In genomic region chr19:58040751-58041525, GRCh38 we compare ENCODE assay signal across 25 cellular contexts. TPM values are rescaled to one million over a fixed set of nuclear protein-coding genes. Genes with fewer than 3 reads are reported as not detected.
A peak's percentile ranks its signal among the peaks of the same experiment; 100 is the strongest.
DNase-seq lines count a peak whose midpoint lies in the region; ATAC-seq, FAIRE-seq and TF ChIP-seq lines count a peak whose summit lies in the region.
"Had no signal": no experiment of that assay in that cellular context is flagged by ENCODE, and none has a peak within 500 bp of the region (broad histone marks: within the 10 kb centered on the region; RNA-seq: fewer than 3 reads in every experiment).

No MANE protein-coding gene starts in this region.

- peaks cover 2% of the 10 kb centered on the region; the same call in 1 of the 2 replicates for H3K23me2 ChIP-seq in H1 (ENCODE audit: low read depth, low read length)

- H3K14ac ChIP-seq in H1 (ENCODE audit: insufficient read length), result no peak overlapping the region
- H3K14ac ChIP-seq in neuronal stem cell (ENCODE audit: low read length), result no peak overlapping the region

- H3K27me3 ChIP-seq in H7 (ENCODE audit: control insufficient read depth, insufficient read depth, low read length) (no peaks in the 10 kb centered on the region), H1 (replicated peaks in 1 of 4; ENCODE audit: control insufficient read depth in 3 of 4, extremely low read depth in 1 of 4, insufficient read depth in 3 of 4, low read length in 3 of 4) (peaks cover 0 to 8% (median 4%) of the 10 kb centered on the region in 4 experiments; a peak in 3 of 7 replicates), neuronal stem cell (ENCODE audit: control insufficient read depth in 3 of 3, insufficient read depth in 3 of 3, low read depth in 1 of 3, low read length in 3 of 3) (peaks cover 0 to 2% (median 0%) of the 10 kb centered on the region in 3 experiments), sigmoid colon (peaks cover 4 to 26% (median 12%) of the 10 kb centered on the region in 3 donors)
- H3K27me3 ChIP-seq: BE2C; BLaER1 treated with 17β-estradiol and CSF1 and Interleukin-3, amounts not matched to agents 10 nM and 100 nM had no signal

- H3K4ac ChIP-seq in H1 (replicated peaks; ENCODE audit: insufficient read length, low read depth, low read length) (no peak overlapping the region), neuronal stem cell (ENCODE audit: low read length) (no peak overlapping the region)

- 90% methylated on average over 21 of the region's 21 CpGs; no CpG with 5 or more reads in 1 of the 2 experiments for WGBS in H1 (ENCODE audit: extremely low coverage in 1 of 2, insufficient coverage in 1 of 2, insufficient read length in 1 of 2, insufficient replicate concordance in 2 of 2, low coverage in 1 of 2, low lambda C conversion rate in 2 of 2, missing lambda C conversion rate in 1 of 2), 2 experiments
- WGBS in neuronal stem cell (ENCODE audit: extremely low coverage in 2 of 2, insufficient read length in 2 of 2, insufficient replicate concordance in 1 of 2), 2 donors, result no CpG with 5 or more reads among the region's 21 CpGs
- 86 to 87% methylated on average over 21 of the region's 21 CpGs for WGBS in sigmoid colon, 2 donors

- H3K27ac ChIP-seq in H1 (ENCODE audit: low read depth, low read length) (no peak overlapping the region; the same call in 1 of the 2 replicates), neuronal stem cell (replicated peaks; ENCODE audit: low read length) (no peak overlapping the region), sigmoid colon (no peak overlapping the region)
- H3K27ac ChIP-seq: A549; BLaER1 treated with 17β-estradiol and CSF1 and Interleukin-3, amounts not matched to agents 10 nM and 100 nM had no signal

- no peak overlapping the region for H4K5ac ChIP-seq in H1 (ENCODE audit: insufficient read length, low read depth, low read length)

- CTCF ChIA-PET in H1 (lab: Charles Lee; ENCODE audit: partially characterized antibody), result interaction anchor here (0.8 kb wide), 1 partner anchor 18 kb away, joined by 3 read pairs; no protein-coding TSS in a partner anchor

- H2BK20ac ChIP-seq in H1 (ENCODE audit: low read length), result no peak overlapping the region

- no peaks in the 10 kb centered on the region for H4K20me1 ChIP-seq in H1 (replicated peaks in 1 of 2; ENCODE audit: control insufficient read depth in 1 of 2, insufficient read depth in 2 of 2, low read length in 2 of 2)
- H4K20me1 ChIP-seq: BLaER1 treated with 17β-estradiol and CSF1 and Interleukin-3, amounts not matched to agents 10 nM and 100 nM had no signal

- no peaks in the 10 kb centered on the region for H3K79me1 ChIP-seq in H1 (ENCODE audit: low read depth, low read length)
- H3K79me1 ChIP-seq in neuronal stem cell (ENCODE audit: low read depth, low read length), result peaks cover 3% of the 10 kb centered on the region

- H2AK5ac ChIP-seq in H1 (ENCODE audit: low read depth, low read length) (0 out of 2 replicates have a peak overlapping the region, but pooled peaks have one; percentile 13), neuronal stem cell (ENCODE audit: low read depth, low read length) (peak overlapping the region; percentile 10)

- TF ChIP-seq RAD21 in H1 (IDR thresholded peaks at IDR 0.05 in 1 of 2, conservative IDR thresholded peaks at IDR 0.05 in 1 of 2; ENCODE audit: low read depth in 2 of 2, low read length in 2 of 2), result no peak

- intact Hi-C loops in sigmoid colon (cut with DNase I), result no loop called here

- H2BK5ac ChIP-seq in H1 (ENCODE audit: low read depth, low read length) (no peak overlapping the region), neuronal stem cell (ENCODE audit: low read length) (no peak overlapping the region)

- H3K18ac ChIP-seq in H1 (ENCODE audit: extremely low read depth, low read length) (no peak overlapping the region), neuronal stem cell (ENCODE audit: low read length) (no peak overlapping the region)

- H2AFZ ChIP-seq in H1 (ENCODE audit: low read length), result no peak overlapping the region
- H2AFZ ChIP-seq in neuronal stem cell (ENCODE audit: low read length), result peak overlapping the region; percentile 35

- no peak overlapping the region for H3K56ac ChIP-seq in H1 (replicated peaks; ENCODE audit: insufficient read length, low read depth, low read length)

- H4K8ac ChIP-seq in H1 (ENCODE audit: extremely low read depth, insufficient read depth, low read length) (no peak overlapping the region), neuronal stem cell (ENCODE audit: low read depth, low read length) (no peak overlapping the region)

- H2BK15ac ChIP-seq in H1 (ENCODE audit: low read length) (no peak overlapping the region), neuronal stem cell (ENCODE audit: low read length) (no peak overlapping the region)

- H3K79me2 ChIP-seq in H1 (ENCODE audit: control insufficient read depth in 1 of 2, insufficient read depth in 2 of 2, low read length in 2 of 2), result no peaks in the 10 kb centered on the region

- no peak for ATAC-seq in HG02870 (IDR thresholded peaks at IDR 0.05; ENCODE audit: unreplicated experiment)
- ATAC-seq: A549, GM12878, HCT116 had no signal

- H4K91ac ChIP-seq in H1 (replicated peaks; ENCODE audit: insufficient read length, low read length) (no peak overlapping the region), neuronal stem cell (ENCODE audit: low read depth, low read length, poor library complexity) (no peak overlapping the region)

- TF ChIP-seq POLR2A in H1 (IDR thresholded peaks at IDR 0.05; ENCODE audit: control extremely low read depth in 1 of 2, low read depth in 2 of 2, low read length in 2 of 2), result no peak
- no peak for TF ChIP-seq POLR2A in sigmoid colon (IDR thresholded peaks at IDR 0.05)

- TF ChIP-seq CTCF in H1 (IDR thresholded peaks at IDR 0.05; ENCODE audit: control extremely low read depth in 1 of 3, insufficient read depth in 1 of 3, low read depth in 1 of 3, low read length in 3 of 3) (no peak), sigmoid colon (IDR thresholded peaks at IDR 0.05) (no peak)

- TF ChIP-seq EP300 in H1 (IDR thresholded peaks at IDR 0.05; ENCODE audit: borderline replicate concordance in 1 of 2, low read depth in 2 of 2, low read length in 2 of 2), result no peak
- no peak for TF ChIP-seq EP300 in sigmoid colon (IDR thresholded peaks at IDR 0.05)

- no peaks in the 10 kb centered on the region for H3K36me3 ChIP-seq in H7 (replicated peaks; ENCODE audit: control insufficient read depth, insufficient read depth, low read length)
- H3K36me3 ChIP-seq in H1 (ENCODE audit: control insufficient read depth in 2 of 4, insufficient read depth in 4 of 4, low read length in 3 of 4), result no peaks in the 10 kb centered on the region
- peaks cover 0 to 4% of the 10 kb centered on the region in 2 donors for H3K36me3 ChIP-seq in neuronal stem cell (replicated peaks in 1 of 2; ENCODE audit: control insufficient read depth in 2 of 2, insufficient read depth in 2 of 2, low read length in 2 of 2)
- H3K36me3 ChIP-seq in sigmoid colon, result no peaks in the 10 kb centered on the region
- H3K36me3 ChIP-seq: BE2C had no signal

- DNase-seq in H7 (peak; percentile 24), H1 (ENCODE audit: low read depth in 1 of 2, low spot score in 2 of 2) (no peak), neuronal stem cell (ENCODE audit: low spot score) (no peak), sigmoid colon (peak; percentile 18), kidney glomerular epithelial cell (lab: John Stamatoyannopoulos, UW) (no peak), RPMI8226 (no peak)
- DNase-seq: 8988T; ACHN; AML-193; BE2C; CD4-positive, alpha-beta T cell; CD8-positive, alpha-beta memory T cell; DMS 273 treated with DMSO at 0.1 percent for 48 hours; DMS79; EL; GDM1; GOT3; H9 had no signal

- FAIRE-seq in H1 (lab: Jason Lieb, UNC), result no peak
- FAIRE-seq: A549, D721Med, GM12878 had no signal

- H3K4me3 ChIP-seq in H7 (ENCODE audit: insufficient read depth, low read depth, low read length) (no peak overlapping the region), H1 (ENCODE audit: extremely low read depth in 1 of 4, insufficient read depth in 2 of 4, low read depth in 3 of 4, low read length in 4 of 4) (no peak overlapping the region), neuronal stem cell (ENCODE audit: low read length in 2 of 2) (no peak overlapping the region), sigmoid colon (no peak overlapping the region)
- H3K4me3 ChIP-seq: A549; BLaER1 treated with 17β-estradiol and CSF1 and Interleukin-3, amounts not matched to agents 10 nM and 100 nM; GM12878 had no signal

- H3K9me3 ChIP-seq in H1 (ENCODE audit: insufficient read depth in 2 of 2, low read depth in 1 of 2, low read length in 1 of 2) (peaks cover 6 to 17% of the 10 kb centered on the region in 2 experiments; a peak in 3 of 4 replicates), neuronal stem cell (replicated peaks in 1 of 2; ENCODE audit: control insufficient read depth in 2 of 2, insufficient read depth in 1 of 2, low read depth in 1 of 2, low read length in 2 of 2) (peaks cover 22 to 37% of the 10 kb centered on the region in 2 donors), sigmoid colon (peaks cover 21 to 30% (median 26%) of the 10 kb centered on the region in 4 donors)

- H3K4me1 ChIP-seq in H1 (replicated peaks in 1 of 4; ENCODE audit: control insufficient read depth in 3 of 4, insufficient read depth in 4 of 4, low read length in 3 of 4) (peaks cover 0 to 20% (median 12%) of the 10 kb centered on the region in 4 experiments; a peak in 6 of 7 replicates), neuronal stem cell (ENCODE audit: control insufficient read depth in 2 of 2, insufficient read depth in 1 of 2, low read depth in 1 of 2, low read length in 2 of 2) (peaks cover 0 to 10% of the 10 kb centered on the region in 2 donors), sigmoid colon (no peaks in the 10 kb centered on the region)
- H3K4me1 ChIP-seq: A549, BE2C had no signal

- H3K9ac ChIP-seq in H1 (replicated peaks in 1 of 4; ENCODE audit: extremely low read depth in 1 of 4, low read depth in 3 of 4, low read length in 3 of 4) (no peak overlapping the region), neuronal stem cell (ENCODE audit: low read depth, low read length, poor library complexity) (peak overlapping the region; percentile 77)
- H3K9ac ChIP-seq: BLaER1 treated with 17β-estradiol and CSF1 and Interleukin-3, amounts not matched to agents 10 nM and 100 nM had no signal

- no peak overlapping the region for H2BK120ac ChIP-seq in H1 (replicated peaks; ENCODE audit: low read depth, low read length)
- no peak overlapping the region for H2BK120ac ChIP-seq in neuronal stem cell (ENCODE audit: low read depth, low read length)

- H3K23ac ChIP-seq in H1 (ENCODE audit: insufficient read length), result no peak overlapping the region
- no peak overlapping the region for H3K23ac ChIP-seq in neuronal stem cell (ENCODE audit: low read depth, low read length, poor library complexity)

- POLR2A ChIA-PET in H1 (lab: Charles Lee; ENCODE audit: partially characterized antibody), result interaction anchor here (0.8 to 4.3 kb wide), 3 partner anchors 17 to 33 kb away, joined by 3 to 40 read pairs (median 34); partner anchors contain the start of gene ZNF135

- H2BK12ac ChIP-seq in H1 (ENCODE audit: low read depth, low read length) (no peak overlapping the region), neuronal stem cell (ENCODE audit: low read length) (no peak overlapping the region)

- no peak overlapping the region for H3K4me2 ChIP-seq in H1 (ENCODE audit: insufficient read depth in 1 of 2, low read depth in 2 of 2, low read length in 2 of 2)
- no peak overlapping the region for H3K4me2 ChIP-seq in neuronal stem cell (ENCODE audit: insufficient read depth, low read length, poor library complexity, severe bottlenecking)
- H3K4me2 ChIP-seq: A549; BLaER1 treated with 17β-estradiol and CSF1 and Interleukin-3, amounts not matched to agents 10 nM and 100 nM had no signal

RNA-seq across cellular contexts. Expression of gene ZSCAN1, which starts 7.1 kb away (rescaled TPM):
- not detected in 2 replicates for total RNA-seq in H7 (2014; rRNA removed; shearing (Covaris generic))
- 0.69 and 1.2 TPM in 2 replicates for total RNA-seq in H1 (2021; fragmentation: NEBNext Ultra II Directional; extraction: Animal tissue kit (Norgen Biotek cat#: 25700))
- polyA plus RNA-seq in H1 (2011; rRNA removed) (4.3 and 6.4 TPM in 2 replicates), sigmoid colon (under 1 TPM in 1 of 3 donors, not detected in 2; 0.10 TPM)
- polyA plus RNA-seq in H1 (2011; cell fraction: cytosol; rRNA removed), result 3.3 TPM
- polyA plus RNA-seq in H1 (2011; cell fraction: nucleus; rRNA removed), result 5.8 TPM
- polyA plus RNA-seq in H1 (2012, experiment 1 of 2), result 1.4 to 3.3 TPM (median 1.8 TPM) in 4 replicates
- 1.4 TPM for polyA plus RNA-seq in H1 (2012, experiment 2 of 2)
- 2.5 TPM for polyA plus RNA-seq in H1 (2013, experiment 1 of 2)
- polyA plus RNA-seq in H1 (2013, experiment 2 of 2), result 1.8 TPM
- polyA minus RNA-seq in H1 (2011; rRNA and poly(A)+ RNA removed), result not detected in 2 replicates
- not detected for polyA minus RNA-seq in H1 (2011; cell fraction: cytosol; rRNA and poly(A)+ RNA removed)
- polyA minus RNA-seq in H1 (2011; cell fraction: nucleus; rRNA and poly(A)+ RNA removed), result 1.7 TPM
- 13.3 TPM for polyA plus RNA-seq in neuronal stem cell (2013, experiment 1 of 2)
- polyA plus RNA-seq in neuronal stem cell (2013, experiment 2 of 2), result 13.9 TPM
- total RNA-seq in sigmoid colon, result not detected
- total RNA-seq: CD4-positive, alpha-beta T cell; CD8-positive, alpha-beta memory T cell; GM12878 had no signal
- polyA plus RNA-seq: A549; CD14-positive monocyte; CD8-positive, alpha-beta memory T cell; GM12878 had no signal

RNA-seq across cellular contexts. Expression of gene ZNF135, which starts 18.1 kb away (rescaled TPM):
- total RNA-seq in H7 (2014; rRNA removed; shearing (Covaris generic)), result 0.07 TPM in 1 of 2 replicates, not detected in the other
- 5.2 and 5.3 TPM in 2 replicates for total RNA-seq in H1 (2021; fragmentation: NEBNext Ultra II Directional; extraction: Animal tissue kit (Norgen Biotek cat#: 25700))
- polyA plus RNA-seq in H1 (2011; rRNA removed), result 6.9 and 7.9 TPM in 2 replicates
- 9.2 TPM for polyA plus RNA-seq in H1 (2011; cell fraction: cytosol; rRNA removed)
- 26.8 TPM for polyA plus RNA-seq in H1 (2011; cell fraction: nucleus; rRNA removed)
- 5.1 to 6.2 TPM (median 5.3 TPM) in 4 replicates for polyA plus RNA-seq in H1 (2012, experiment 1 of 2)
- 0.51 TPM for polyA plus RNA-seq in H1 (2012, experiment 2 of 2)
- 4.7 TPM for polyA plus RNA-seq in H1 (2013, experiment 1 of 2)
- 4.2 TPM for polyA plus RNA-seq in H1 (2013, experiment 2 of 2)
- 17.9 and 23.2 TPM in 2 replicates for polyA minus RNA-seq in H1 (2011; rRNA and poly(A)+ RNA removed)
- polyA minus RNA-seq in H1 (2011; cell fraction: cytosol; rRNA and poly(A)+ RNA removed), result 7.2 TPM
- 19.7 TPM for polyA minus RNA-seq in H1 (2011; cell fraction: nucleus; rRNA and poly(A)+ RNA removed)
- polyA plus RNA-seq in neuronal stem cell (2013, experiment 1 of 2), result 4.0 TPM
- 4.1 TPM for polyA plus RNA-seq in neuronal stem cell (2013, experiment 2 of 2)
- total RNA-seq in sigmoid colon, result 10 to 100 TPM in 1 of 4 donors, 1 to 10 TPM in 3; 6.1 to 10.0 (median 7.4) TPM
- polyA plus RNA-seq in sigmoid colon, result 1 to 10 TPM in 1 of 3 donors, under 1 TPM in 2; 0.46 to 2.8 (median 0.60) TPM
- total RNA-seq: GM12878 had no signal
- polyA plus RNA-seq: A549 had no signal

RNA-seq across cellular contexts. Expression of gene ZNF606, which starts 38.3 kb away (rescaled TPM):
- total RNA-seq in H7 (2014; rRNA removed; shearing (Covaris generic)), result 16.9 and 19.7 TPM in 2 replicates
- total RNA-seq in H1 (2021; fragmentation: NEBNext Ultra II Directional; extraction: Animal tissue kit (Norgen Biotek cat#: 25700)), result 17.5 and 19.3 TPM in 2 replicates
- 5.2 and 10.2 TPM in 2 replicates for polyA plus RNA-seq in H1 (2011; rRNA removed)
- polyA plus RNA-seq in H1 (2011; cell fraction: cytosol; rRNA removed), result 12.7 TPM
- polyA plus RNA-seq in H1 (2011; cell fraction: nucleus; rRNA removed), result 14.1 TPM
- 8.0 to 10.7 TPM (median 8.2 TPM) in 4 replicates for polyA plus RNA-seq in H1 (2012, experiment 1 of 2)
- polyA plus RNA-seq in H1 (2012, experiment 2 of 2), result 1.0 TPM
- 12.1 TPM for polyA plus RNA-seq in H1 (2013, experiment 1 of 2)
- polyA plus RNA-seq in H1 (2013, experiment 2 of 2), result 10.8 TPM
- polyA minus RNA-seq in H1 (2011; rRNA and poly(A)+ RNA removed), result 11.3 and 11.9 TPM in 2 replicates
- 18.1 TPM for polyA minus RNA-seq in H1 (2011; cell fraction: cytosol; rRNA and poly(A)+ RNA removed)
- polyA minus RNA-seq in H1 (2011; cell fraction: nucleus; rRNA and poly(A)+ RNA removed), result 35.9 TPM
- polyA plus RNA-seq in neuronal stem cell (2013, experiment 1 of 2), result 24.8 TPM
- polyA plus RNA-seq in neuronal stem cell (2013, experiment 2 of 2), result 24.2 TPM
- total RNA-seq in sigmoid colon, result 10 to 100 TPM in 3 of 4 donors, 1 to 10 TPM in 1; 9.8 to 32.1 (median 19.0) TPM
- 1 to 10 TPM; 1.8 to 9.5 (median 3.6) TPM for polyA plus RNA-seq in sigmoid colon

RNA-seq across cellular contexts. Expression of gene ZSCAN18, which starts 57.1 kb away (rescaled TPM):
- 9.2 and 16.0 TPM in 2 replicates for total RNA-seq in H7 (2014; rRNA removed; shearing (Covaris generic))
- 37.0 and 37.6 TPM in 2 replicates for total RNA-seq in H1 (2021; fragmentation: NEBNext Ultra II Directional; extraction: Animal tissue kit (Norgen Biotek cat#: 25700))
- polyA plus RNA-seq in H1 (2011; rRNA removed) (41.4 and 64.7 TPM in 2 replicates), sigmoid colon (10 to 100 TPM in 2 of 3 donors, 1 to 10 TPM in 1; 5.8 to 31.4 (median 12.6) TPM)
- polyA plus RNA-seq in H1 (2011; cell fraction: cytosol; rRNA removed), result 58.3 TPM
- polyA plus RNA-seq in H1 (2011; cell fraction: nucleus; rRNA removed), result 111 TPM
- polyA plus RNA-seq in H1 (2012, experiment 1 of 2), result 41.5 to 51.6 TPM (median 46.0 TPM) in 4 replicates
- polyA plus RNA-seq in H1 (2012, experiment 2 of 2), result 31.0 TPM
- 29.8 TPM for polyA plus RNA-seq in H1 (2013, experiment 1 of 2)
- 27.0 TPM for polyA plus RNA-seq in H1 (2013, experiment 2 of 2)
- polyA minus RNA-seq in H1 (2011; rRNA and poly(A)+ RNA removed), result 18.1 and 18.4 TPM in 2 replicates
- 29.7 TPM for polyA minus RNA-seq in H1 (2011; cell fraction: cytosol; rRNA and poly(A)+ RNA removed)
- 44.2 TPM for polyA minus RNA-seq in H1 (2011; cell fraction: nucleus; rRNA and poly(A)+ RNA removed)
- polyA plus RNA-seq in neuronal stem cell (2013, experiment 1 of 2), result 86.6 TPM
- 88.6 TPM for polyA plus RNA-seq in neuronal stem cell (2013, experiment 2 of 2)
- 10 to 100 TPM; 64.7 to 85.3 (median 73.8) TPM for total RNA-seq in sigmoid colon

Comparison
In these comparisons a context has a peak if more than half of its experiments do, and no peak if none do; other contexts are left out.
1. DNase-seq: peak in H7 (single experiment) and sigmoid colon (single experiment); none in H1 (0 of 2), neuronal stem cell (single experiment), kidney glomerular epithelial cell (single experiment) and RPMI8226 (single experiment).